1 cellular context compared by ENCODE assay signal in genomic region chr7:128885370-128886187, GRCh38.
TF ChIP-seq lines count a peak whose summit lies in the region.

No MANE protein-coding gene starts in this region.

TF ChIP-seq in K562, 482 proteins besides CTCF, POLR2A, EP300 and RAD21:
- TF ChIP-seq ZBTB12 (CRISPR knock-in tag; IDR thresholded peaks at IDR 0.05) (no peak), ELF4 (CRISPR knock-in tag; IDR thresholded peaks at IDR 0.05) (no peak), ZNF41 (CRISPR knock-in tag; conservative IDR thresholded peaks at IDR 0.05) (no peak), ZNF57 (CRISPR knock-in tag; IDR thresholded peaks at IDR 0.05) (no peak), CBX1 (IDR thresholded peaks at IDR 0.05; ENCODE audit: low read depth) (peak; percentile 86; the same call in 1 of the 2 replicates), CHD4 (IDR thresholded peaks at IDR 0.05; ENCODE audit: insufficient read depth, insufficient replicate concordance, low read depth, low read length, poor library complexity, severe bottlenecking) (peak; percentile 59), FOXP4 (CRISPR knock-in tag; IDR thresholded peaks at IDR 0.05; ENCODE audit: borderline replicate concordance) (no peak), NR2F6 (CRISPR knock-in tag; IDR thresholded peaks at IDR 0.05) (no peak), ADNP (tag; IDR thresholded peaks at IDR 0.05) (peak; percentile 92), ZBTB40 (IDR thresholded peaks at IDR 0.05) (no peak), ZBTB40 (CRISPR knock-in tag; IDR thresholded peaks at IDR 0.05) (no peak), L3MBTL2 (IDR thresholded peaks at IDR 0.05) (peak; percentile 14; the same call in 1 of the 2 replicates), SMARCA5 (IDR thresholded peaks at IDR 0.05) (peak; percentile 58; the same call in 1 of the 2 replicates), PTBP1 (IDR thresholded peaks at IDR 0.05; ENCODE audit: low read depth, low read length) (0 out of 2 replicates have a peak, but pooled peaks have one; percentile 49), NCOA4 (IDR thresholded peaks at IDR 0.05; ENCODE audit: partially characterized antibody) (no peak), KDM1A (IDR thresholded peaks at IDR 0.05) (peak; percentile 74 to 87), ZNF143 (CRISPR knock-in tag; IDR thresholded peaks at IDR 0.05) (no peak), DMBX1 (CRISPR knock-in tag; IDR thresholded peaks at IDR 0.05; ENCODE audit: borderline replicate concordance) (no peak), CBX3 (IDR thresholded peaks at IDR 0.05; ENCODE audit: borderline replicate concordance in 1 of 2, low read length in 2 of 2) (0 out of 3 replicates have a peak, but pooled peaks of 1 of the 2 experiments have one; percentile 15), PHB2 (IDR thresholded peaks at IDR 0.05; ENCODE audit: low read depth) (no peak), AFF1 (IDR thresholded peaks at IDR 0.05; ENCODE audit: low read depth in 1 of 2, partially characterized antibody in 2 of 2) (no peak), PPARD (CRISPR knock-in tag; IDR thresholded peaks at IDR 0.05) (no peak), DPF2 (IDR thresholded peaks at IDR 0.05) (no peak), ZNF668 (CRISPR knock-in tag; IDR thresholded peaks at IDR 0.05) (no peak), BHLHE40 (IDR thresholded peaks at IDR 0.05; ENCODE audit: low read length) (peak; percentile 22), RBBP5 (IDR thresholded peaks at IDR 0.05; ENCODE audit: borderline replicate concordance, insufficient read depth, low read length, poor library complexity, severe bottlenecking) (no peak), ZNF584 (CRISPR knock-in tag; IDR thresholded peaks at IDR 0.05; ENCODE audit: low read depth) (no peak), SP1 (CRISPR knock-in tag; IDR thresholded peaks at IDR 0.05) (no peak), ZBTB49 (CRISPR knock-in tag; IDR thresholded peaks at IDR 0.05; ENCODE audit: borderline replicate concordance) (no peak), ZNF395 (CRISPR knock-in tag; IDR thresholded peaks at IDR 0.05) (no peak), BRCA1 (IDR thresholded peaks at IDR 0.05) (no peak), BRCA1 (CRISPR knock-in tag; IDR thresholded peaks at IDR 0.05) (no peak), BCOR (IDR thresholded peaks at IDR 0.05) (peak; percentile 92), ZNF384 (IDR thresholded peaks at IDR 0.05; ENCODE audit: low read depth, low read length) (no peak), E2F6 (IDR thresholded peaks at IDR 0.05; ENCODE audit: borderline replicate concordance in 1 of 2, extremely low read depth in 1 of 2, insufficient read depth in 1 of 2, insufficient read length in 1 of 2, low read depth in 1 of 2, low read length in 1 of 2, poor library complexity in 1 of 2, severe bottlenecking in 1 of 2) (peak in 1 of 2 experiments; percentile 91), HOXB6 (CRISPR knock-in tag; IDR thresholded peaks at IDR 0.05; ENCODE audit: borderline replicate concordance) (no peak), EHMT2 (IDR thresholded peaks at IDR 0.05) (no peak), RCOR1 (IDR thresholded peaks at IDR 0.05; ENCODE audit: borderline replicate concordance in 1 of 2, low read depth in 2 of 2, low read length in 2 of 2) (peak in 1 of 2 experiments; percentile 15; a peak in 1 of 4 replicates)
